1 cellular context compared by ENCODE assay signal in genomic region chr15:64443747-64444621, GRCh38.
TF ChIP-seq lines count a peak whose summit lies in the region.

No MANE protein-coding gene starts in this region.

TF ChIP-seq in K562, 482 proteins besides CTCF, POLR2A, EP300 and RAD21 (continued from another document and continues in another):
- TF ChIP-seq TCF15 (CRISPR knock-in tag; IDR thresholded peaks at IDR 0.05) (no peak), TBL1XR1 (IDR thresholded peaks at IDR 0.05; ENCODE audit: low read length in 2 of 2) (no peak), HDAC1 (IDR thresholded peaks at IDR 0.05) (no peak), SNRNP70 (optimal IDR thresholded peaks at IDR 0.05; ENCODE audit: low read depth, low read length) (no peak), ZNF584 (CRISPR knock-in tag; IDR thresholded peaks at IDR 0.05; ENCODE audit: low read depth) (no peak), ZNF212 (CRISPR knock-in tag; IDR thresholded peaks at IDR 0.05) (no peak), SETDB1 (IDR thresholded peaks at IDR 0.05; ENCODE audit: low read length) (no peak), NR0B1 (IDR thresholded peaks at IDR 0.05; ENCODE audit: partially characterized antibody) (no peak), SRSF7 (optimal IDR thresholded peaks at IDR 0.05; ENCODE audit: low read depth, low read length) (no peak), PHF21A (IDR thresholded peaks at IDR 0.05; ENCODE audit: borderline replicate concordance, low read depth) (no peak), SREBF1 (IDR thresholded peaks at IDR 0.05; ENCODE audit: borderline replicate concordance, low read depth, low read length) (no peak), USF1 (CRISPR knock-in tag; IDR thresholded peaks at IDR 0.05) (no peak), SMARCA4 (IDR thresholded peaks at IDR 0.05) (peak; percentile 66; the same call in 1 of the 2 replicates), BDP1 (IDR thresholded peaks at IDR 0.05; ENCODE audit: insufficient read depth, insufficient read length) (no peak), MAZ (CRISPR knock-in tag; conservative IDR thresholded peaks at IDR 0.05 in 1 of 2, IDR thresholded peaks at IDR 0.05 in 1 of 2) (0 out of 4 replicates have a peak, but pooled peaks of 1 of the 2 experiments have one; percentile 19), ARNT (IDR thresholded peaks at IDR 0.05) (no peak), THRA (IDR thresholded peaks at IDR 0.05) (no peak), MEIS2 (IDR thresholded peaks at IDR 0.05; ENCODE audit: partially characterized antibody) (peak; percentile 62), MYC (IDR thresholded peaks at IDR 0.05; ENCODE audit: low read depth, low read length) (no peak), MYC (CRISPR knock-in tag; IDR thresholded peaks at IDR 0.05; ENCODE audit: borderline replicate concordance, low read depth) (no peak), FUS (optimal IDR thresholded peaks at IDR 0.05; ENCODE audit: low read depth, low read length) (no peak), SREBF2 (CRISPR knock-in tag; IDR thresholded peaks at IDR 0.05) (no peak), ADNP (tag; IDR thresholded peaks at IDR 0.05) (0 out of 2 replicates have a peak, but pooled peaks have one; percentile 22), NR1H2 (CRISPR knock-in tag; IDR thresholded peaks at IDR 0.05) (no peak), C11orf30 (IDR thresholded peaks at IDR 0.05; ENCODE audit: low read depth) (peak; percentile 42; the same call in 1 of the 2 replicates), NFE2L1 (tag; IDR thresholded peaks at IDR 0.05; ENCODE audit: borderline replicate concordance, low read depth) (no peak), HINFP (tag; conservative IDR thresholded peaks at IDR 0.05; ENCODE audit: low read depth) (no peak), FOSL1 (tag; conservative IDR thresholded peaks at IDR 0.05) (peak; percentile 86), FOXJ3 (CRISPR knock-in tag; IDR thresholded peaks at IDR 0.05) (no peak), CLOCK (CRISPR knock-in tag; IDR thresholded peaks at IDR 0.05; ENCODE audit: borderline replicate concordance) (no peak), CBFB (CRISPR knock-in tag; IDR thresholded peaks at IDR 0.05) (no peak), ZNF57 (CRISPR knock-in tag; IDR thresholded peaks at IDR 0.05) (no peak), GMEB1 (CRISPR knock-in tag; IDR thresholded peaks at IDR 0.05) (no peak), KDM5B (IDR thresholded peaks at IDR 0.05; ENCODE audit: insufficient replicate concordance, low read depth, low read length) (no peak), ZNF407 (IDR thresholded peaks at IDR 0.05; ENCODE audit: low read depth) (no peak), RHOXF2B (CRISPR knock-in tag; conservative IDR thresholded peaks at IDR 0.05) (no peak), CEBPG (CRISPR knock-in tag; IDR thresholded peaks at IDR 0.05) (no peak), CEBPG (tag; conservative IDR thresholded peaks at IDR 0.05 in 1 of 2, IDR thresholded peaks at IDR 0.05 in 1 of 2) (no peak)
